In the genomic region with DNA sequence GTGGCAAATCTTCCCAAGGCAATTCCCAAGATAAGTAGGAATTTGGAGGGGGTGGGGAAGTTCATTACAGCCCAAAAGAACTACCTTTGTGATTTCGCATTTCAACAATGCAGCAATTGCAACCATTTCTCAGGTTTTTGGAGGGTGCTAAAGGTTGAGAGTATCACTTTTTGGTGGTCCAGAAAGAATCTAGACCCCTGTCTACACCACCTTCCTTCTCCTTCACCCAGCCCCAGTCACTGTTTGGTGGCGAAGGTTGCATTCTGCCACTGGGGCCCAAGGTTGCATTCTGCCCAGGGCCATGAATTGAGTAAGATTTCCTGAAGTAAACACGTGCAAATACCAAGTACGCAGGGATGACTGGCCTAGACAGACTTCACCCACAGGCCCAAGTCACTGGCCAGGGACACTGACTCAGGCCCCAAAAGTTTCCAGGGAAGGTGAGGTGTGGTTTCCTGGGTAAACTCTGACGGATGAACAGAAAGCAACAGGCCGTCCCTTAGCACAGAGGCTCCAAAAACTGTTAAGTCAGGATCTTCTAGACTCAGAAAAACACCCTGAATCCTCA, we compare ENCODE assay signal across 12 cellular contexts. TPM values are rescaled to one million over a fixed set of nuclear protein-coding genes. Genes with fewer than 3 reads are reported as not detected.
A peak's percentile ranks its signal among the peaks of the same experiment; 100 is the strongest.
DNase-seq lines count a peak whose midpoint lies in the region; ATAC-seq, FAIRE-seq and TF ChIP-seq lines count a peak whose summit lies in the region.
"Had no signal": no experiment of that assay in that cellular context is flagged by ENCODE, and none has a peak within 500 bp of the region (broad histone marks: within the 10 kb centered on the region; RNA-seq: fewer than 3 reads in every experiment).

No MANE protein-coding gene starts in this region.

- DNase-seq in AG09319 (ENCODE audit: extremely low read depth, low read depth): peak; percentile 37
- DNase-seq in IMR-90: peak; percentile 84
- peak; percentile 89 for DNase-seq in astrocyte (ENCODE audit: low read depth)
- DNase-seq in left lung: no peak
- DNase-seq in HT-29 (ENCODE audit: low spot score): no peak
- no peak for DNase-seq in OCI-M1 (lab: John Stamatoyannopoulos, UW)

- peak overlapping the region; percentile 57 for H2AK9ac ChIP-seq in IMR-90 (replicated peaks; ENCODE audit: low read depth, low read length, poor library complexity)

- peaks cover 20% of the 10 kb centered on the region for H3K9me1 ChIP-seq in IMR-90 (ENCODE audit: insufficient read depth, low read length)

- dilution Hi-C loops in IMR-90 (cut with HindIII; ENCODE audit: low sequenced_read_pairs, unreplicated experiment): no loop called here

- H3K27me3 ChIP-seq in IMR-90 (ENCODE audit: control insufficient read depth, insufficient read depth, low read length): peaks cover 6% of the 10 kb centered on the region
- no peaks in the 10 kb centered on the region for H3K27me3 ChIP-seq in astrocyte (ENCODE audit: insufficient read depth, low read length)
- H3K27me3 ChIP-seq in left lung: no peaks in the 10 kb centered on the region
- H3K27me3 ChIP-seq: body of pancreas had no signal

- H2BK15ac ChIP-seq in IMR-90 (ENCODE audit: low read depth, low read length): peak overlapping the region; percentile 23; the same call in 2 of the 3 replicates

- no peak overlapping the region for H4K5ac ChIP-seq in IMR-90 (ENCODE audit: low read depth, low read length)

- no peak for TF ChIP-seq RAD21 in IMR-90 (IDR thresholded peaks at IDR 0.05; ENCODE audit: low read length)

- peak overlapping the region; percentile 28; the same call in 1 of the 2 replicates for H3K23ac ChIP-seq in IMR-90 (ENCODE audit: low read depth, low read length)

- H3K4me3 Mint-ChIP-seq in astrocyte (ENCODE audit: unreplicated experiment): no peak overlapping the region

- POLR2A ChIA-PET in IMR-90 (lab: Charles Lee; ENCODE audit: unreplicated experiment): no interaction called here

- no TSS peak for BruUV-seq in IMR-90 (replicated peaks; lab: Mats Ljungman, UMichigan)

- no peaks in the 10 kb centered on the region for H3K79me2 ChIP-seq in astrocyte (ENCODE audit: insufficient read depth, low read length)

- CTCF ChIA-PET in IMR-90 (lab: Yijun Ruan, JAX): interaction anchor here (0.9 kb wide), 1 partner anchor 10 kb away, joined by 3 read pairs; no protein-coding TSS in a partner anchor

- H3K27ac ChIP-seq in IMR-90 (ENCODE audit: insufficient read depth, low read length): no peak overlapping the region
- peak overlapping the region; percentile 84 for H3K27ac ChIP-seq in astrocyte (ENCODE audit: low read depth, low read length)
- peak overlapping the region in 1 of 2 donors; percentile 63 for H3K27ac ChIP-seq in left lung

- H3K56ac ChIP-seq in IMR-90 (ENCODE audit: extremely low read depth, insufficient read depth, low read length): no peak overlapping the region

- peak overlapping the region; percentile 11; the same call in 1 of the 2 replicates for H2AK5ac ChIP-seq in IMR-90 (ENCODE audit: low read depth, low read length)

- TF ChIP-seq CTCF in AG09319 (IDR thresholded peaks at IDR 0.05; ENCODE audit: low read depth, low read length) (no peak), IMR-90 (conservative IDR thresholded peaks at IDR 0.05; ENCODE audit: low read depth, low read length) (no peak), astrocyte (IDR thresholded peaks at IDR 0.05; ENCODE audit: insufficient read depth, low read depth, low read length) (no peak), left lung (IDR thresholded peaks at IDR 0.05) (no peak)

- H4K91ac ChIP-seq in IMR-90 (ENCODE audit: insufficient read depth, low read depth, low read length): peak overlapping the region; percentile 72

- peaks cover 43% of the 10 kb centered on the region for H3K4me1 Mint-ChIP-seq in astrocyte (ENCODE audit: low read depth, unreplicated experiment)

- peak; percentile 39 for FAIRE-seq in astrocyte (lab: Jason Lieb, UNC)
- FAIRE-seq: TTC549 had no signal

- H3K4me1 ChIP-seq in IMR-90 (ENCODE audit: control insufficient read depth, insufficient read depth, low read length): peaks cover 10% of the 10 kb centered on the region
- H3K4me1 ChIP-seq in astrocyte (ENCODE audit: insufficient read depth, low read length): peaks cover 37% of the 10 kb centered on the region
- H3K4me1 ChIP-seq in left lung: peaks cover 6 to 43% of the 10 kb centered on the region in 2 donors

- peak; percentile 85 for ATAC-seq in IMR-90 (ENCODE audit: low read depth)
- peak; percentile 52 for ATAC-seq in left lung
- no peak for ATAC-seq in HG02970 (IDR thresholded peaks at IDR 0.05; ENCODE audit: low FRiP score, unreplicated experiment)
- ATAC-seq in GM19035 (IDR thresholded peaks at IDR 0.05; ENCODE audit: unreplicated experiment): no peak

- no peak for TF ChIP-seq POLR2A in IMR-90 (IDR thresholded peaks at IDR 0.05; ENCODE audit: low read depth, low read length)

- H3K36me3 Mint-ChIP-seq in astrocyte (ENCODE audit: low read depth, unreplicated experiment): no peaks in the 10 kb centered on the region

- peak overlapping the region; percentile 75 for H3K27ac Mint-ChIP-seq in astrocyte (ENCODE audit: unreplicated experiment)

- intact Hi-C loops in IMR-90 (cut with micrococcal nuclease): no loop called here
- intact Hi-C loops in left lung (cut with DNase I): no loop called here

- peaks cover 8% of the 10 kb centered on the region for H3K27me3 Mint-ChIP-seq in astrocyte (ENCODE audit: low read depth, unreplicated experiment)

- in situ Hi-C loops in IMR-90 (cut with MboI; ENCODE audit: low sequenced_read_pairs): no loop called here

- H3K9me3 ChIP-seq in IMR-90 (ENCODE audit: control insufficient read depth, insufficient read depth, low read length) (no peaks in the 10 kb centered on the region), astrocyte (ENCODE audit: insufficient read depth, low read depth, low read length) (no peaks in the 10 kb centered on the region), left lung (no peaks in the 10 kb centered on the region)
- H3K9me3 ChIP-seq: body of pancreas had no signal

- H3K4me3 ChIP-seq in IMR-90 (ENCODE audit: insufficient read depth, low read depth, low read length) (no peak overlapping the region), astrocyte (ENCODE audit: insufficient read depth, low read depth, low read length) (no peak overlapping the region), left lung (no peak overlapping the region)
- H3K4me3 ChIP-seq: body of pancreas had no signal

- H3K14ac ChIP-seq in IMR-90 (replicated peaks; ENCODE audit: low read depth, low read length): peak overlapping the region; percentile 77

- H2AFZ ChIP-seq in IMR-90 (replicated peaks; ENCODE audit: low read length, poor library complexity): peak overlapping the region; percentile 54
- peak overlapping the region; percentile 6 for H2AFZ ChIP-seq in astrocyte (ENCODE audit: low read depth, low read length)

- H3K4me2 ChIP-seq in IMR-90 (ENCODE audit: low read depth, low read length) (peak overlapping the region; percentile 37), astrocyte (ENCODE audit: low read length) (peak overlapping the region; percentile 71)

- peak overlapping the region; percentile 67 for H2BK120ac ChIP-seq in IMR-90 (ENCODE audit: low read depth, low read length)

- H4K20me1 ChIP-seq in IMR-90 (ENCODE audit: insufficient read depth, low read length): no peaks in the 10 kb centered on the region
- no peaks in the 10 kb centered on the region for H4K20me1 ChIP-seq in astrocyte (ENCODE audit: insufficient read depth, low read length)

- no peaks in the 10 kb centered on the region for H3K79me1 ChIP-seq in IMR-90 (ENCODE audit: low read depth in 1 of 2, low read length in 2 of 2)

- WGBS in IMR-90 (ENCODE audit: extremely low coverage in 2 of 2, insufficient read length in 1 of 2), 2 experiments: no CpG with 5 or more reads among the region's 6 CpGs

- H3K36me3 ChIP-seq in IMR-90 (ENCODE audit: control insufficient read depth, insufficient read depth, low read length) (no peaks in the 10 kb centered on the region), astrocyte (ENCODE audit: insufficient read depth, low read length) (no peaks in the 10 kb centered on the region), left lung (no peaks in the 10 kb centered on the region)

- no peak overlapping the region for H3K18ac ChIP-seq in IMR-90 (ENCODE audit: low read depth, low read length)

- H4K8ac ChIP-seq in IMR-90 (ENCODE audit: low read depth in 2 of 2, low read length in 2 of 2): peak overlapping the region; percentile 26 to 64; a peak in 3 of 4 replicates

- H3K9me3 Mint-ChIP-seq in astrocyte (ENCODE audit: unreplicated experiment): peaks cover 2% of the 10 kb centered on the region

- H2BK5ac ChIP-seq in IMR-90 (ENCODE audit: low read depth, low read length, poor library complexity, severe bottlenecking): peak overlapping the region; percentile 69

- H3K4ac ChIP-seq in IMR-90 (ENCODE audit: low read depth, low read length): peak overlapping the region; percentile 52; the same call in 1 of the 2 replicates

- no peak overlapping the region for H3K9ac ChIP-seq in IMR-90 (ENCODE audit: low read depth, low read length)
- peak overlapping the region; percentile 60 for H3K9ac ChIP-seq in astrocyte (ENCODE audit: low read length)

- H2BK20ac ChIP-seq in IMR-90 (ENCODE audit: low read depth, low read length): peak overlapping the region; percentile 45

TF ChIP-seq in IMR-90, 13 proteins besides CTCF, POLR2A, EP300 and RAD21 (continues in another document):
- TF ChIP-seq RFX5 (IDR thresholded peaks at IDR 0.05; ENCODE audit: low read depth, low read length) (no peak), CEBPB (IDR thresholded peaks at IDR 0.05; ENCODE audit: low read depth, low read length) (peak; percentile 93), RCOR1 (IDR thresholded peaks at IDR 0.05; ENCODE audit: insufficient replicate concordance, low read length) (no peak), BHLHE40 (IDR thresholded peaks at IDR 0.05; ENCODE audit: low read depth, low read length) (peak; percentile 95)

RNA-seq across cellular contexts. Expression of gene PDE6A, which starts 5.7 kb away (rescaled TPM):
- total RNA-seq in IMR-90 (2012; rRNA removed) (not detected in 2 replicates), astrocyte (0.14 and 0.17 TPM in 2 replicates), left lung (not detected)
- polyA plus RNA-seq in IMR-90 (2012; rRNA removed): not detected in 2 replicates
- not detected in 2 replicates for polyA plus RNA-seq in IMR-90 (2012; cell fraction: cytosol; rRNA removed)
- not detected in 2 replicates for polyA plus RNA-seq in IMR-90 (2012; cell fraction: nucleus; rRNA removed; ENCODE audit: low replicate concordance)
- total RNA-seq in HT-29 (2014; rRNA removed; shearing (Covaris generic)): not detected in 2 replicates
- total RNA-seq: body of pancreas, G401, lung microvascular endothelial cell had no signal

RNA-seq across cellular contexts. Expression of gene SLC26A2, which starts 21.7 kb away (rescaled TPM):
- total RNA-seq in IMR-90 (2012; rRNA removed) (9.9 and 12.8 TPM in 2 replicates), astrocyte (19.8 and 25.2 TPM in 2 replicates), left lung (10 to 100 TPM; 14.3 to 18.5 TPM)
- 1.5 and 2.2 TPM in 2 replicates for polyA plus RNA-seq in IMR-90 (2012; rRNA removed)
- polyA plus RNA-seq in IMR-90 (2012; cell fraction: cytosol; rRNA removed): 0.38 and 0.51 TPM in 2 replicates
- polyA plus RNA-seq in IMR-90 (2012; cell fraction: nucleus; rRNA removed; ENCODE audit: low replicate concordance): 0.26 and 1.9 TPM in 2 replicates
- total RNA-seq in HT-29 (2014; rRNA removed; shearing (Covaris generic)): 0.91 and 0.94 TPM in 2 replicates

Comparison
In these comparisons a context has a peak if more than half of its experiments do, and no peak if none do; other contexts are left out.
1. DNase-seq: peak in AG09319 (single experiment), IMR-90 (single experiment) and astrocyte (single experiment); none in left lung (0 of 2), HT-29 (single experiment) and OCI-M1 (single experiment).
2. ATAC-seq: peak in IMR-90 (single experiment) and left lung (single experiment); none in HG02970 (single experiment) and GM19035 (single experiment).